Comparison of ENCODE assay signal across 17 cellular contexts in the genomic region with DNA sequence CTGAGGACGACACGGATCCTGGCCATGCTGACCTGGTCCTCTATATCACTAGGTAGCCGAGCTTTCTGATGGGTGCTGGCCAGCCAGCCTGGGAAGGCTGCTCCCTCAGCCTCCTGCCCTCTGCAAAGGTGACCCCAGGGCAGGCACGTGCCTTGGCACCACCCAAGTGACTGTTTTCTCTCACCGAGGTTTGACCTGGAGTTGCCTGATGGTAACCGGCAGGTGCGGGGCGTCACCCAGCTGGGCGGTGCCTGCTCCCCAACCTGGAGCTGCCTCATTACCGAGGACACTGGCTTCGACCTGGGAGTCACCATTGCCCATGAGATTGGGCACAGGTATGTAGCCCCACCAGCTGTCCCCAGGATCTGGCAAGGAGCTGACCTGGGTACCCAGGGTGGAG. TPM values are rescaled to one million over a fixed set of nuclear protein-coding genes. Genes with fewer than 3 reads are reported as not detected.
DNase-seq lines count a peak whose midpoint lies in the region; ATAC-seq and TF ChIP-seq lines count a peak whose summit lies in the region.
"Had no signal": no experiment of that assay in that cellular context is flagged by ENCODE, and none has a peak within 500 bp of the region (broad histone marks: within the 10 kb centered on the region; RNA-seq: fewer than 3 reads in every experiment).

No MANE protein-coding gene starts in this region.

- peaks cover 37% of the 10 kb centered on the region for H3K27me3 Mint-ChIP-seq in activated T-cell treated with anti-CD3 and anti-CD28 coated beads, Interleukin-2, amount 50 U/mL, for 24 hours

- H3K4me3 Mint-ChIP-seq in activated T-cell treated with anti-CD3 and anti-CD28 coated beads, Interleukin-2, amount 50 U/mL, for 24 hours = no peak overlapping the region
- H3K4me3 Mint-ChIP-seq: HFFc6 had no signal

- H3K9ac ChIP-seq in colonic mucosa (ENCODE audit: low read depth in 2 of 2, low read length in 2 of 2) = no peak overlapping the region
- H3K9ac ChIP-seq: BLaER1 had no signal

- WGBS in stomach, 5 donors = 33 to 63% (median 60%) methylated on average over 10 to 11 of the region's 11 CpGs

- peaks cover 2% of the 10 kb centered on the region for H3K4me1 ChIP-seq in colonic mucosa
- peaks cover 4% of the 10 kb centered on the region for H3K4me1 ChIP-seq in mucosa of descending colon (ENCODE audit: low read depth)
- peaks cover 42 to 70% (median 64%) of the 10 kb centered on the region in 4 donors for H3K4me1 ChIP-seq in stomach

- no peak overlapping the region for H3K27ac Mint-ChIP-seq in activated T-cell treated with anti-CD3 and anti-CD28 coated beads, Interleukin-2, amount 50 U/mL, for 24 hours
- H3K27ac Mint-ChIP-seq: CD8-positive, alpha-beta memory T cell; HFFc6 had no signal

- peak; percentile 54 for ATAC-seq in mucosa of descending colon

- no peak for TF ChIP-seq EP300 in stomach (IDR thresholded peaks at IDR 0.05)

- H3K27me3 ChIP-seq in colonic mucosa (no peaks in the 10 kb centered on the region), stomach (peaks cover 0 to 46% (median 11%) of the 10 kb centered on the region in 3 donors)

- H3K4me3 ChIP-seq in colonic mucosa = no peak overlapping the region
- H3K4me3 ChIP-seq in mucosa of descending colon = no peak overlapping the region
- H3K4me3 ChIP-seq in stomach = no peak overlapping the region
- H3K4me3 ChIP-seq: BLaER1 had no signal

- no peaks in the 10 kb centered on the region for H3K36me3 Mint-ChIP-seq in activated T-cell treated with anti-CD3 and anti-CD28 coated beads, Interleukin-2, amount 50 U/mL, for 24 hours (ENCODE audit: low read depth)
- H3K36me3 Mint-ChIP-seq: CD8-positive, alpha-beta memory T cell had no signal

- H3K4me1 Mint-ChIP-seq in activated T-cell treated with anti-CD3 and anti-CD28 coated beads, Interleukin-2, amount 50 U/mL, for 24 hours (ENCODE audit: low read depth) = peaks cover 18% of the 10 kb centered on the region

- intact Hi-C loops in colonic mucosa (cut with DNase I) (no loop called here), mucosa of descending colon (cut with DNase I, micrococcal nuclease) (no loop called here), stomach (cut with DNase I; ENCODE audit: low total_unique reads) (no loop called here), posterior cingulate gyrus (cut with DNase I) (no loop called here)

- TF ChIP-seq CTCF in colonic mucosa (IDR thresholded peaks at IDR 0.05) (no peak), mucosa of descending colon (IDR thresholded peaks at IDR 0.05) (no peak), stomach (IDR thresholded peaks at IDR 0.05) (no peak)

- H3K36me3 ChIP-seq in colonic mucosa = no peaks in the 10 kb centered on the region
- no peaks in the 10 kb centered on the region for H3K36me3 ChIP-seq in mucosa of descending colon (ENCODE audit: low read depth)
- H3K36me3 ChIP-seq in stomach = no peaks in the 10 kb centered on the region
- H3K36me3 ChIP-seq: BLaER1 had no signal

- TF ChIP-seq POLR2A in stomach (IDR thresholded peaks at IDR 0.05) = no peak

- no peaks in the 10 kb centered on the region for H3K9me3 Mint-ChIP-seq in activated T-cell treated with anti-CD3 and anti-CD28 coated beads, Interleukin-2, amount 50 U/mL, for 24 hours
- H3K9me3 Mint-ChIP-seq: CD8-positive, alpha-beta memory T cell; HFFc6 had no signal

- DNase-seq in 8988T = peak; percentile 8
- peak; percentile 53 for DNase-seq in colonic mucosa
- peak in 2 of 3 donors; percentile 54 to 57 for DNase-seq in mucosa of descending colon
- peak; percentile 77 for DNase-seq in stomach
- DNase-seq in cortex of kidney (lab: John Stamatoyannopoulos, UW) = no peak
- no peak for DNase-seq in activated T-cell treated with anti-CD3 and anti-CD28 coated beads, Interleukin-2, amount 50 U/mL, for 24 hours
- DNase-seq in posterior cingulate gyrus = no peak
- DNase-seq: AML-193; Caco-2; CD8-positive, alpha-beta memory T cell; DMS53; GF-D8; HCEC 1CT; HFFc6 had no signal

- no peak overlapping the region for H3K27ac ChIP-seq in colonic mucosa
- peak overlapping the region in 1 of 5 donors; percentile 18 for H3K27ac ChIP-seq in stomach
- H3K27ac ChIP-seq: 22Rv1, BLaER1, HL-60 had no signal

- no peaks in the 10 kb centered on the region for H3K9me3 ChIP-seq in colonic mucosa
- no peaks in the 10 kb centered on the region for H3K9me3 ChIP-seq in mucosa of descending colon
- no peaks in the 10 kb centered on the region for H3K9me3 ChIP-seq in stomach
- H3K9me3 ChIP-seq: Caco-2 had no signal

RNA-seq across cellular contexts. Expression of gene ADAMTS13, which starts 3.8 kb away (rescaled TPM):
- 1 to 10 TPM; 4.2 TPM for total RNA-seq in colonic mucosa
- 1 to 10 TPM; 3.3 to 5.0 (median 3.6) TPM for total RNA-seq in mucosa of descending colon
- total RNA-seq in stomach = 10 to 100 TPM in 1 of 5 donors, 1 to 10 TPM in 3, not detected in 1; 4.6 to 19.6 (median 6.1) TPM
- 1 to 10 TPM; 6.6 to 8.3 (median 8.3) TPM for polyA plus RNA-seq in stomach

RNA-seq across cellular contexts. Expression of gene REXO4, which starts 8.2 kb away (rescaled TPM):
- total RNA-seq in colonic mucosa (10 to 100 TPM; 17.3 to 38.6 TPM), mucosa of descending colon (10 to 100 TPM; 18.7 to 26.0 (median 20.1) TPM), stomach (10 to 100 TPM in 3 of 5 donors, 1 to 10 TPM in 1, under 1 TPM in 1; 0.45 to 64.3 (median 11.2) TPM)
- polyA plus RNA-seq in stomach = 10 to 100 TPM; 14.3 to 16.8 (median 14.7) TPM

RNA-seq across cellular contexts. Expression of gene CACFD1, which starts 33.8 kb away (rescaled TPM):
- total RNA-seq in colonic mucosa (10 to 100 TPM; 56.8 to 60.7 TPM), mucosa of descending colon (10 to 100 TPM; 42.7 to 84.2 (median 54.1) TPM), stomach (10 to 100 TPM; 11.7 to 74.2 (median 16.7) TPM)
- polyA plus RNA-seq in stomach = 10 to 100 TPM; 15.6 to 28.9 (median 28.3) TPM

RNA-seq across cellular contexts. Expression of gene STKLD1, which starts 49.8 kb away (rescaled TPM):
- total RNA-seq in colonic mucosa = under 1 TPM in 1 of 2 donors, not detected in 1; 0.45 TPM
- total RNA-seq in mucosa of descending colon = 1 to 10 TPM in 2 of 3 donors, under 1 TPM in 1; 0.41 to 1.4 (median 1.3) TPM
- not detected for total RNA-seq in stomach
- 1 to 10 TPM; 1.3 to 2.6 (median 1.9) TPM for polyA plus RNA-seq in stomach

RNA-seq across cellular contexts. Expression of gene SURF4, which starts 50.2 kb away (rescaled TPM):
- total RNA-seq in colonic mucosa = 100 to 1,000 TPM; 176 to 267 TPM
- 100 to 1,000 TPM; 117 to 165 (median 149) TPM for total RNA-seq in mucosa of descending colon
- 100 to 1,000 TPM; 123 to 200 (median 147) TPM for total RNA-seq in stomach
- polyA plus RNA-seq in stomach = 10 to 100 TPM; 26.4 to 57.0 (median 42.4) TPM

Comparison
In these comparisons a context has a peak if more than half of its experiments do, and no peak if none do; other contexts are left out.
1. DNase-seq: peak in 8988T (single experiment), colonic mucosa (single experiment), mucosa of descending colon (2 of 3) and stomach (single experiment); none in cortex of kidney (single experiment), activated T-cell treated with anti-CD3 and anti-CD28 coated beads, Interleukin-2, amount 50 U/mL, for 24 hours (single experiment) and posterior cingulate gyrus (0 of 10).